ENCODE assay signal across 12 cellular contexts in the genomic region with DNA sequence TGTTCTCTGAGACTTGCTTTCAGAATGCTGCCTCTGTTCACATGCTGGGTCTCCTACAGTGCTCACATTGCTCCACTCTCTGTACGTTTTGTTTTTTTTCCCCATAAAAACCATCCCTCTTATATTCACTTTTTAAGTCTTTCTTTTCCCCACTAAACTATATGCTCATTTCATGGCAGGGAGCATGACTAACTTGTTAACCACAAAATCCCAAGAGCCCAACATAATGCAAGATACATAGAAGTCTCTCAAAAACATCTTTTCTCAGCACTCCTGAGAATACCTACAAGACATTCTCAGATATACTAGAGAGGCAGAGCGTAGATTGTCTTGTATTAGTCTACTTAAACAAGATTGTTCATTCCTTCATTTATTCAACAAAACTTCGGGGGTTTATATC.
DNase-seq lines count a peak whose midpoint lies in the region; ATAC-seq and TF ChIP-seq lines count a peak whose summit lies in the region.
"Had no signal": no experiment of that assay in that cellular context is flagged by ENCODE, and none has a peak within 500 bp of the region (broad histone marks: within the 10 kb centered on the region; RNA-seq: fewer than 3 reads in every experiment).

No MANE protein-coding gene starts in this region.

- peak overlapping the region; percentile 84 for H3K27ac Mint-ChIP-seq in activated CD4-positive, alpha-beta T cell treated with anti-CD3 and anti-CD28 coated beads, Interleukin-2, amount 10 ng/mL, durations not matched to agents 24 days and 14 days
- peak overlapping the region; percentile 73 for H3K27ac Mint-ChIP-seq in activated naive CD8-positive, alpha-beta T cell treated with anti-CD3 and anti-CD28 coated beads for 36 hours

- H3K4me2 ChIP-seq in smooth muscle cell: peak overlapping the region; percentile 38

- peak; percentile 1 for ATAC-seq in HG02885 (IDR thresholded peaks at IDR 0.05; ENCODE audit: poor library complexity, unreplicated experiment)
- ATAC-seq: Right ventricle myocardium inferior had no signal

- no peak for DNase-seq in activated CD4-positive, alpha-beta T cell treated with anti-CD3 and anti-CD28 coated beads, Interleukin-2, amount 10 ng/mL, durations not matched to agents 24 days and 14 days
- no peak for DNase-seq in activated CD4-positive, alpha-beta T cell treated with anti-CD3 and anti-CD28 coated beads for 4 hours
- DNase-seq in activated naive CD8-positive, alpha-beta T cell treated with anti-CD3 and anti-CD28 coated beads for 36 hours: no peak
- DNase-seq in smooth muscle cell (lab: John Stamatoyannopoulos, UW; ENCODE audit: unreplicated experiment) (no peak), ascending aorta (ENCODE audit: low spot score in 2 of 2) (no peak), NCI-H345 (lab: John Stamatoyannopoulos, UW) (no peak)
- DNase-seq in activated effector memory CD4-positive, alpha-beta T cell treated with Interleukin-2 at 50 U/mL for 16 hours: no peak
- DNase-seq: activated gamma-delta T cell, NCI-H1092 had no signal

- peak overlapping the region; percentile 57 for H3K4me3 Mint-ChIP-seq in activated CD4-positive, alpha-beta T cell treated with anti-CD3 and anti-CD28 coated beads, Interleukin-2, amount 10 ng/mL, durations not matched to agents 24 days and 14 days
- no peak overlapping the region for H3K4me3 Mint-ChIP-seq in activated naive CD8-positive, alpha-beta T cell treated with anti-CD3 and anti-CD28 coated beads for 36 hours

- H3K27ac ChIP-seq in smooth muscle cell (ENCODE audit: low read depth) (peak overlapping the region; percentile 92), ascending aorta (no peak overlapping the region)
- H3K27ac ChIP-seq: esophagus muscularis mucosa had no signal

- peaks cover 8% of the 10 kb centered on the region for H3F3A ChIP-seq in smooth muscle cell (ENCODE audit: low read depth)

- peaks cover 11% of the 10 kb centered on the region for H3K4me1 ChIP-seq in smooth muscle cell (ENCODE audit: low read depth)
- H3K4me1 ChIP-seq in ascending aorta: no peaks in the 10 kb centered on the region
- H3K4me1 ChIP-seq: esophagus muscularis mucosa had no signal

- H3K4me3 ChIP-seq in smooth muscle cell (no peak overlapping the region), ascending aorta (no peak overlapping the region)
- H3K4me3 ChIP-seq: esophagus muscularis mucosa had no signal

- H3K79me2 ChIP-seq in smooth muscle cell (ENCODE audit: low read depth): no peaks in the 10 kb centered on the region

- no peaks in the 10 kb centered on the region for H3K27me3 Mint-ChIP-seq in activated CD4-positive, alpha-beta T cell treated with anti-CD3 and anti-CD28 coated beads, Interleukin-2, amount 10 ng/mL, durations not matched to agents 24 days and 14 days
- peaks cover 7% of the 10 kb centered on the region for H3K27me3 Mint-ChIP-seq in activated naive CD8-positive, alpha-beta T cell treated with anti-CD3 and anti-CD28 coated beads for 36 hours

- H3K36me3 Mint-ChIP-seq in activated CD4-positive, alpha-beta T cell treated with anti-CD3 and anti-CD28 coated beads, Interleukin-2, amount 10 ng/mL, durations not matched to agents 24 days and 14 days (ENCODE audit: low read depth): no peaks in the 10 kb centered on the region
- H3K36me3 Mint-ChIP-seq in activated naive CD8-positive, alpha-beta T cell treated with anti-CD3 and anti-CD28 coated beads for 36 hours: no peaks in the 10 kb centered on the region

- 51% methylated on average over 3 of the region's 3 CpGs for WGBS in smooth muscle cell (ENCODE audit: low lambda C conversion rate)

- TF ChIP-seq CTCF in smooth muscle cell (IDR thresholded peaks at IDR 0.05; ENCODE audit: borderline replicate concordance, insufficient read depth, poor library complexity, severe bottlenecking) (no peak), ascending aorta (IDR thresholded peaks at IDR 0.05) (no peak)

- peaks cover 41% of the 10 kb centered on the region for H3K4me1 Mint-ChIP-seq in activated CD4-positive, alpha-beta T cell treated with anti-CD3 and anti-CD28 coated beads, Interleukin-2, amount 10 ng/mL, durations not matched to agents 24 days and 14 days
- peaks cover 33% of the 10 kb centered on the region for H3K4me1 Mint-ChIP-seq in activated naive CD8-positive, alpha-beta T cell treated with anti-CD3 and anti-CD28 coated beads for 36 hours

- peak overlapping the region; percentile 68 for H3K9ac ChIP-seq in smooth muscle cell (ENCODE audit: low read depth)

- intact Hi-C loops in activated CD4-positive, alpha-beta T cell treated with anti-CD3 and anti-CD28 coated beads, Interleukin-2, amount 10 ng/mL, durations not matched to agents 24 days and 14 days (cut with micrococcal nuclease): loop anchor here (5.0 kb wide), 1 partner anchor 649 kb away; a partner anchor contains a TSS
- intact Hi-C loops in ascending aorta (cut with DNase I): no loop called here

- no peaks in the 10 kb centered on the region for H4K20me1 ChIP-seq in smooth muscle cell (ENCODE audit: low read depth)

- peaks cover 9% of the 10 kb centered on the region for H3K9me3 Mint-ChIP-seq in activated CD4-positive, alpha-beta T cell treated with anti-CD3 and anti-CD28 coated beads, Interleukin-2, amount 10 ng/mL, durations not matched to agents 24 days and 14 days
- no peaks in the 10 kb centered on the region for H3K9me3 Mint-ChIP-seq in activated naive CD8-positive, alpha-beta T cell treated with anti-CD3 and anti-CD28 coated beads for 36 hours

- H3K36me3 ChIP-seq in smooth muscle cell (ENCODE audit: low read depth) (no peaks in the 10 kb centered on the region), ascending aorta (no peaks in the 10 kb centered on the region)
- H3K36me3 ChIP-seq: esophagus muscularis mucosa had no signal

- H3K27me3 ChIP-seq in smooth muscle cell (ENCODE audit: low read depth) (no peaks in the 10 kb centered on the region), ascending aorta (no peaks in the 10 kb centered on the region)
- H3K27me3 ChIP-seq: esophagus muscularis mucosa had no signal

- no peak overlapping the region for H2AFZ ChIP-seq in smooth muscle cell (ENCODE audit: low read depth)

- no peaks in the 10 kb centered on the region for H3K9me3 ChIP-seq in smooth muscle cell (replicated peaks; ENCODE audit: low read depth)
- H3K9me3 ChIP-seq in ascending aorta: no peaks in the 10 kb centered on the region
- H3K9me3 ChIP-seq: esophagus muscularis mucosa had no signal
